In genomic region chr17:27634781-27635180, GRCh38 we compare ENCODE assay signal across 20 cellular contexts. TPM values are rescaled to one million over a fixed set of nuclear protein-coding genes. Genes with fewer than 3 reads are reported as not detected.
A peak's percentile ranks its signal among the peaks of the same experiment; 100 is the strongest.
DNase-seq lines count a peak whose midpoint lies in the region; ATAC-seq and TF ChIP-seq lines count a peak whose summit lies in the region.
"Had no signal": no experiment of that assay in that cellular context is flagged by ENCODE, and none has a peak within 500 bp of the region (broad histone marks: within the 10 kb centered on the region; RNA-seq: fewer than 3 reads in every experiment).

No MANE protein-coding gene starts in this region.

- H3K36me3 ChIP-seq in lower lobe of right lung, result peaks cover 9% of the 10 kb centered on the region
- H3K36me3 ChIP-seq: adrenal gland had no signal

- POLR2A ChIA-PET in activated CD4-positive, alpha-beta T cell treated with anti-CD3 and anti-CD28 coated beads for 36 hours (lab: Charles Lee), result no interaction called here
- POLR2A ChIA-PET in T-cell (lab: Charles Lee), result no interaction called here

- peaks cover 32% of the 10 kb centered on the region for H3K4me1 Mint-ChIP-seq in activated CD4-positive, alpha-beta T cell treated with anti-CD3 and anti-CD28 coated beads for 36 hours
- H3K4me1 Mint-ChIP-seq in CD14-positive monocyte (peaks cover 57% of the 10 kb centered on the region), T-cell (peaks cover 42 to 56% (median 54%) of the 10 kb centered on the region in 3 donors)

- DNase-seq in activated CD4-positive, alpha-beta T cell treated with anti-CD3 and anti-CD28 coated beads for 36 hours, result no peak
- no peak for DNase-seq in activated CD4-positive, alpha-beta T cell treated with anti-CD3 and anti-CD28 coated beads for 4 hours
- DNase-seq in CD14-positive monocyte (ENCODE audit: low spot score) (no peak), T-cell (no peak), lower lobe of right lung (no peak), putamen (ENCODE audit: low spot score) (no peak), NCI-H1105 (lab: John Stamatoyannopoulos, UW) (no peak)
- DNase-seq: kidney glomerular epithelial cell; mesenchymal stem cell; NCI-H1694; NCI-H2227 treated with DMSO at 0.1 percent for 48 hours; stimulated activated CD4-positive, alpha-beta T cell treated with anti-CD3 and anti-CD28 coated beads, Interleukin-4, amount 100 ng/mL, for 24 hours had no signal

- H3K4me3 Mint-ChIP-seq in activated CD4-positive, alpha-beta T cell treated with anti-CD3 and anti-CD28 coated beads for 36 hours, result no peak overlapping the region
- H3K4me3 Mint-ChIP-seq in CD14-positive monocyte (peak overlapping the region in 1 of 2 donors; percentile 19), T-cell (no peak overlapping the region)

- TF ChIP-seq CTCF in CD14-positive monocyte (IDR thresholded peaks at IDR 0.05) (no peak), lower lobe of right lung (IDR thresholded peaks at IDR 0.05) (no peak)

- H3K27ac ChIP-seq in lower lobe of right lung, result peak overlapping the region; percentile 24
- H3K27ac ChIP-seq: A549, C4-2B, SK-N-MC had no signal

- intact Hi-C loops in activated CD4-positive, alpha-beta T cell treated with anti-CD3 and anti-CD28 coated beads for 36 hours (cut with DNase I, micrococcal nuclease), result no loop called here
- intact Hi-C loops in CD14-positive monocyte (cut with micrococcal nuclease) (loop anchor here in 1 of 2 donors (10.0 kb wide), 1 partner anchor 390 kb away; no protein-coding TSS in a partner anchor), lower lobe of right lung (cut with DNase I) (no loop called here)

- ATAC-seq in activated CD4-positive, alpha-beta T cell treated with anti-CD3 and anti-CD28 coated beads for 36 hours, result no peak
- ATAC-seq in T-cell (replicated peaks in 1 of 4) (no peak), lower lobe of right lung (no peak), HG03097 (IDR thresholded peaks at IDR 0.05; ENCODE audit: low FRiP score, unreplicated experiment) (no peak)
- ATAC-seq: A549, HCT116 had no signal

- no peaks in the 10 kb centered on the region for H3K27me3 Mint-ChIP-seq in activated CD4-positive, alpha-beta T cell treated with anti-CD3 and anti-CD28 coated beads for 36 hours
- peaks cover 0 to 3% (median 0%) of the 10 kb centered on the region in 3 donors for H3K27me3 Mint-ChIP-seq in CD14-positive monocyte (ENCODE audit: low read depth in 3 of 3)
- H3K27me3 Mint-ChIP-seq in T-cell, result no peaks in the 10 kb centered on the region

- no peaks in the 10 kb centered on the region for H3K36me3 Mint-ChIP-seq in activated CD4-positive, alpha-beta T cell treated with anti-CD3 and anti-CD28 coated beads for 36 hours (ENCODE audit: low read depth)
- H3K36me3 Mint-ChIP-seq in CD14-positive monocyte (peaks cover 22 to 42% of the 10 kb centered on the region in 2 donors), T-cell (peaks cover 9% of the 10 kb centered on the region)

- H3K4me3 ChIP-seq in lower lobe of right lung, result no peak overlapping the region
- H3K4me3 ChIP-seq: A549, adrenal gland, SK-N-MC, smooth muscle cell had no signal

- no peaks in the 10 kb centered on the region for H3K27me3 ChIP-seq in lower lobe of right lung (ENCODE audit: low read depth)
- H3K27me3 ChIP-seq: adrenal gland had no signal

- peak overlapping the region; percentile 13 for H3K27ac Mint-ChIP-seq in activated CD4-positive, alpha-beta T cell treated with anti-CD3 and anti-CD28 coated beads for 36 hours
- H3K27ac Mint-ChIP-seq in CD14-positive monocyte (peak overlapping the region; percentile 88 to 95 (median 93)), T-cell (peak overlapping the region; percentile 48 to 57)

- peaks cover 53% of the 10 kb centered on the region for H3K4me1 ChIP-seq in lower lobe of right lung
- H3K4me1 ChIP-seq: A549 had no signal

- no peaks in the 10 kb centered on the region for H3K9me3 ChIP-seq in lower lobe of right lung
- H3K9me3 ChIP-seq: A549, adrenal gland had no signal

- H3K9me3 Mint-ChIP-seq in activated CD4-positive, alpha-beta T cell treated with anti-CD3 and anti-CD28 coated beads for 36 hours (ENCODE audit: low read depth), result no peaks in the 10 kb centered on the region
- H3K9me3 Mint-ChIP-seq in CD14-positive monocyte (no peaks in the 10 kb centered on the region), T-cell (no peaks in the 10 kb centered on the region)

- CTCF ChIA-PET in activated CD4-positive, alpha-beta T cell treated with anti-CD3 and anti-CD28 coated beads for 36 hours (lab: Charles Lee), result interaction anchor here (0.6 to 2.0 kb wide), 2 partner anchors 16 to 259 kb away, joined by 3 to 7 read pairs; no protein-coding TSS in a partner anchor
- CTCF ChIA-PET in T-cell (lab: Charles Lee), result interaction anchor here in 1 of 2 donors (0.7 to 1.1 kb wide), 3 partner anchors 15 to 31 kb away, joined by 3 to 5 read pairs (median 3); no protein-coding TSS in a partner anchor

RNA-seq across cellular contexts. Expression of gene LGALS9, which starts 3.8 kb away (rescaled TPM):
- 10 to 100 TPM; 33.7 to 33.8 TPM for total RNA-seq in activated CD4-positive, alpha-beta T cell treated with anti-CD3 and anti-CD28 coated beads for 36 hours
- polyA plus RNA-seq in CD14-positive monocyte, result 100 to 1,000 TPM; 149 TPM
- total RNA-seq in T-cell (10 to 100 TPM; 17.8 to 53.3 (median 33.1) TPM), lower lobe of right lung (349 TPM)
- polyA plus RNA-seq: neural cell had no signal

Comparison
In these comparisons a context has a peak if more than half of its experiments do, and no peak if none do; other contexts are left out.
1. H3K27ac Mint-ChIP-seq: peak in every context shown above with its lines; median percentile 93 in CD14-positive monocyte; 52 in T-cell; 13 in activated CD4-positive, alpha-beta T cell treated with anti-CD3 and anti-CD28 coated beads for 36 hours.